ENCODE assay signal across 16 cellular contexts in the genomic region with DNA sequence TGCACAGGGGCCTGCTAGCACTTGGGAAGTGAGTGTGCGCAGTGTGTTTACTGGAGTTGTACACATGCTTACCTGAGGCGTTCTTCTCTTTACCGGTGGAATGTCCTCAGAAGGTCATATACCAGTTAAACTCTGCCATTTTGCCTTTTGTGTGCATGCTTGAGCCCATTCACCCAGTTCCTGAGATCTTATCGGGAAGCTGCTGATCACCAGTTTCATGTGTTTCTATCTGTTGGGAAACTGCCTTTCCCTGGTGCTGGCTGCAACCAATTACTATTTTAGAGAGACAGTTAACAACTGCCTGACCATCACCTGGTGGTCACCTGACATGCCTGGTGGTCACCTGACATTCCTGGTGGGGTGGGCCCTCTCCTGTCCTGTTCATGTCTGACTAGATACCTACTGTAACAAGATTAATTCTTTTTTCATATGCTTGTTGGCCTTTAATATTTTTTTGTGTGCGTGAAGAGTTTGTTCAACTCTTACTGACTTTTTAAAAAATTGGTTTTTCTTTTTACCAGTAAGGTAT.
A peak's percentile ranks its signal among the peaks of the same experiment; 100 is the strongest.
DNase-seq lines count a peak whose midpoint lies in the region; ATAC-seq, FAIRE-seq and TF ChIP-seq lines count a peak whose summit lies in the region.
"Had no signal": no experiment of that assay in that cellular context is flagged by ENCODE, and none has a peak within 500 bp of the region (broad histone marks: within the 10 kb centered on the region; RNA-seq: fewer than 3 reads in every experiment).

No MANE protein-coding gene starts in this region.

- H3K27ac ChIP-seq in keratinocyte (ENCODE audit: control insufficient read depth, insufficient read depth, low read length), result no peak overlapping the region
- H3K27ac ChIP-seq: C4-2B had no signal

- dilution Hi-C loops in keratinocyte (cut with MboI; ENCODE audit: extremely low pct_ligation_motif_present, low sequenced_read_pairs), result no loop called here

- H3K4me1 Mint-ChIP-seq in WTC11, result peaks cover 36% of the 10 kb centered on the region

- POLR2A ChIA-PET in WTC11 (lab: Charles Lee), result no interaction called here

- H3K79me2 ChIP-seq in keratinocyte (ENCODE audit: control insufficient read depth, insufficient read depth, low read length), result peaks cover 64% of the 10 kb centered on the region

- H3K9ac ChIP-seq in keratinocyte (ENCODE audit: control insufficient read depth, extremely low read depth, insufficient read depth, low read length), result no peak overlapping the region

- no peak overlapping the region for H3K4me3 Mint-ChIP-seq in WTC11
- H3K4me3 Mint-ChIP-seq: CD4-positive, alpha-beta T cell had no signal

- H3K27me3 Mint-ChIP-seq in WTC11 (ENCODE audit: low read depth), result no peaks in the 10 kb centered on the region
- H3K27me3 Mint-ChIP-seq: CD4-positive, alpha-beta T cell had no signal

- peaks cover 0 to 2% of the 10 kb centered on the region in 2 experiments for H3K36me3 ChIP-seq in keratinocyte (ENCODE audit: control insufficient read depth in 2 of 2, extremely low read depth in 1 of 2, insufficient read depth in 2 of 2, low read length in 2 of 2)
- H3K36me3 ChIP-seq: HAP-1 had no signal

- H3K4me1 ChIP-seq in keratinocyte (ENCODE audit: control insufficient read depth, extremely low read depth, insufficient read depth, low read length), result peaks cover 9% of the 10 kb centered on the region
- H3K4me1 ChIP-seq: Caco-2 had no signal

- H3K9me3 ChIP-seq in keratinocyte (ENCODE audit: control insufficient read depth, low read depth, low read length), result no peaks in the 10 kb centered on the region
- H3K9me3 ChIP-seq: Caco-2, HAP-1 had no signal

- DNase-seq in H54 (ENCODE audit: insufficient read length, low spot score) (no peak), WTC11 (ENCODE audit: low spot score) (no peak), keratinocyte (ENCODE audit: low read depth, low spot score) (no peak), AML-193 (lab: John Stamatoyannopoulos, UW) (no peak)
- DNase-seq in activated CD4-positive, alpha-beta T cell treated with anti-CD3 and anti-CD28 coated beads for 4 hours, result no peak
- DNase-seq: ACHN; Caco-2; CD4-positive, alpha-beta T cell; DMS153; DMS79; GDM1; GOT3 had no signal

- ATAC-seq in WTC11 (no peak), GM18498 (IDR thresholded peaks at IDR 0.05; ENCODE audit: unreplicated experiment) (no peak)

- FAIRE-seq in H54 (lab: Jason Lieb, UNC) (peak; percentile 15), keratinocyte (lab: Jason Lieb, UNC) (peak; percentile 80)
- FAIRE-seq: GM12892 had no signal

- CTCF ChIA-PET in WTC11 (lab: Charles Lee), result no interaction called here

- no peak for TF ChIP-seq POLR2A in H54 (IDR thresholded peaks at IDR 0.05; ENCODE audit: low read depth, low read length)

- H3K9me1 ChIP-seq in keratinocyte (ENCODE audit: control insufficient read depth, extremely low read depth, insufficient read depth, low read length), result no peaks in the 10 kb centered on the region

- H2AFZ ChIP-seq in keratinocyte (ENCODE audit: control insufficient read depth, low read length), result no peak overlapping the region

- no peak overlapping the region for H3K4me2 ChIP-seq in keratinocyte (ENCODE audit: control insufficient read depth, extremely low read depth, insufficient read depth, low read depth, low read length)

- H3K4me3 ChIP-seq in keratinocyte (ENCODE audit: control insufficient read depth in 2 of 3, extremely low read depth in 1 of 3, insufficient read depth in 2 of 3, low read depth in 1 of 3, low read length in 3 of 3), result no peak overlapping the region
- H3K4me3 ChIP-seq: HAP-1 had no signal

- peak overlapping the region; percentile 46; the same call in 1 of the 2 replicates for H3K27ac Mint-ChIP-seq in WTC11
- H3K27ac Mint-ChIP-seq: CD4-positive, alpha-beta T cell had no signal

- no peaks in the 10 kb centered on the region for H3K36me3 Mint-ChIP-seq in WTC11

- TF ChIP-seq CTCF in WTC11 (IDR thresholded peaks at IDR 0.05) (no peak), keratinocyte (optimal IDR thresholded peaks at IDR 0.05 in 1 of 3, IDR thresholded peaks at IDR 0.05 in 1 of 3, conservative IDR thresholded peaks at IDR 0.05 in 1 of 3; ENCODE audit: extremely low read depth in 1 of 3, insufficient read depth in 2 of 3, low read length in 3 of 3) (no peak)

- H3K9me3 Mint-ChIP-seq in WTC11, result no peaks in the 10 kb centered on the region
- H3K9me3 Mint-ChIP-seq: CD4-positive, alpha-beta T cell had no signal

- no peaks in the 10 kb centered on the region for H4K20me1 ChIP-seq in keratinocyte (ENCODE audit: control insufficient read depth, extremely low read depth, insufficient read depth, low read length)

- H3K27me3 ChIP-seq in keratinocyte (ENCODE audit: control insufficient read depth, extremely low read depth, insufficient read depth, low read length), result no peaks in the 10 kb centered on the region

TF ChIP-seq in WTC11, 78 proteins besides CTCF, POLR2A, EP300 and RAD21:
- TF ChIP-seq FOXK1 (CRISPR knock-in tag; IDR thresholded peaks at IDR 0.05), result no peak
- no peak for TF ChIP-seq RORB (CRISPR knock-in tag; IDR thresholded peaks at IDR 0.05)
- no peak for TF ChIP-seq CREB1 (CRISPR knock-in tag; IDR thresholded peaks at IDR 0.05)
- TF ChIP-seq, protein P1, sequence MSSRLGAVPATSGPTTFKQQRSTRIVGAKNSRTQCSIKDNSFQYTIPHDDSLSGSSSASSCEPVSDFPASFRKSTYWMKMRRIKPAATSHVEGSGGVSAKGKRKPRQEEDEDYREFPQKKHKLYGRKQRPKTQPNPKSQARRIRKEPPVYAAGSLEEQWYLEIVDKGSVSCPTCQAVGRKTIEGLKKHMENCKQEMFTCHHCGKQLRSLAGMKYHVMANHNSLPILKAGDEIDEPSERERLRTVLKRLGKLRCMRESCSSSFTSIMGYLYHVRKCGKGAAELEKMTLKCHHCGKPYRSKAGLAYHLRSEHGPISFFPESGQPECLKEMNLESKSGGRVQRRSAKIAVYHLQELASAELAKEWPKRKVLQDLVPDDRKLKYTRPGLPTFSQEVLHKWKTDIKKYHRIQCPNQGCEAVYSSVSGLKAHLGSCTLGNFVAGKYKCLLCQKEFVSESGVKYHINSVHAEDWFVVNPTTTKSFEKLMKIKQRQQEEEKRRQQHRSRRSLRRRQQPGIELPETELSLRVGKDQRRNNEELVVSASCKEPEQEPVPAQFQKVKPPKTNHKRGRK (CRISPR knock-in tag; IDR thresholded peaks at IDR 0.05; ENCODE audit: borderline replicate concordance), result no peak
- TF ChIP-seq, protein P2, sequence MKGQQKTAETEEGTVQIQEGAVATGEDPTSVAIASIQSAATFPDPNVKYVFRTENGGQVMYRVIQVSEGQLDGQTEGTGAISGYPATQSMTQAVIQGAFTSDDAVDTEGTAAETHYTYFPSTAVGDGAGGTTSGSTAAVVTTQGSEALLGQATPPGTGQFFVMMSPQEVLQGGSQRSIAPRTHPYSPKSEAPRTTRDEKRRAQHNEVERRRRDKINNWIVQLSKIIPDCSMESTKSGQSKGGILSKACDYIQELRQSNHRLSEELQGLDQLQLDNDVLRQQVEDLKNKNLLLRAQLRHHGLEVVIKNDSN (CRISPR knock-in tag; IDR thresholded peaks at IDR 0.05), result peak; percentile 76
- TF ChIP-seq FOXJ3 (CRISPR knock-in tag; IDR thresholded peaks at IDR 0.05; ENCODE audit: borderline replicate concordance), result no peak
- TF ChIP-seq, protein P3, sequence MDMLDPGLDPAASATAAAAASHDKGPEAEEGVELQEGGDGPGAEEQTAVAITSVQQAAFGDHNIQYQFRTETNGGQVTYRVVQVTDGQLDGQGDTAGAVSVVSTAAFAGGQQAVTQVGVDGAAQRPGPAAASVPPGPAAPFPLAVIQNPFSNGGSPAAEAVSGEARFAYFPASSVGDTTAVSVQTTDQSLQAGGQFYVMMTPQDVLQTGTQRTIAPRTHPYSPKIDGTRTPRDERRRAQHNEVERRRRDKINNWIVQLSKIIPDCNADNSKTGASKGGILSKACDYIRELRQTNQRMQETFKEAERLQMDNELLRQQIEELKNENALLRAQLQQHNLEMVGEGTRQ (CRISPR knock-in tag; IDR thresholded peaks at IDR 0.05), result peak; percentile 83
TF ChIP-seq in WTC11: peak in this region for 2.
